Comparison of ENCODE assay signal across 1 cellular context in genomic region chrX:129797251-129797906, GRCh38.
TF ChIP-seq lines count a peak whose summit lies in the region.

No MANE protein-coding gene starts in this region.

TF ChIP-seq in GM12878, 131 proteins besides CTCF, POLR2A, EP300 and RAD21:
- TF ChIP-seq ZBTB4 (CRISPR knock-in tag; IDR thresholded peaks at IDR 0.05) = no peak
- no peak for TF ChIP-seq CREB1 (IDR thresholded peaks at IDR 0.05; ENCODE audit: low read depth)
- no peak for TF ChIP-seq TARDBP (IDR thresholded peaks at IDR 0.05; ENCODE audit: borderline replicate concordance)
- TF ChIP-seq MTA3 (IDR thresholded peaks at IDR 0.05; ENCODE audit: borderline replicate concordance, low read length) = no peak
- peak; percentile 65; the same call in 1 of the 2 replicates for TF ChIP-seq POLR2AphosphoS2 (IDR thresholded peaks at IDR 0.05; ENCODE audit: low read depth, low read length)
- TF ChIP-seq SREBF2 (IDR thresholded peaks at IDR 0.05; ENCODE audit: low read length) = no peak
- TF ChIP-seq POLR2AphosphoS5 (IDR thresholded peaks at IDR 0.05; ENCODE audit: low read length) = peak; percentile 73
- no peak for TF ChIP-seq ZSCAN29 (IDR thresholded peaks at IDR 0.05)
- TF ChIP-seq BHLHE40 (IDR thresholded peaks at IDR 0.05; ENCODE audit: borderline replicate concordance in 1 of 2, low read depth in 2 of 2, low read length in 1 of 2) = no peak
- no peak for TF ChIP-seq PRDM15 (CRISPR knock-in tag; IDR thresholded peaks at IDR 0.05)
- no peak for TF ChIP-seq RELB (IDR thresholded peaks at IDR 0.05; ENCODE audit: low read depth)
- no peak for TF ChIP-seq ZBTB40 (IDR thresholded peaks at IDR 0.05; ENCODE audit: borderline replicate concordance)
- 0 out of 2 replicates have a peak, but pooled peaks have one; percentile 28 for TF ChIP-seq PML (IDR thresholded peaks at IDR 0.05; ENCODE audit: low read length)
- no peak for TF ChIP-seq CUX1 (IDR thresholded peaks at IDR 0.05; ENCODE audit: insufficient replicate concordance, low read depth, low read length)
- no peak for TF ChIP-seq IRF4 (IDR thresholded peaks at IDR 0.05; ENCODE audit: low read depth, low read length)
- TF ChIP-seq SMAD5 (IDR thresholded peaks at IDR 0.05; ENCODE audit: low read depth) = peak; percentile 44; the same call in 1 of the 2 replicates
- no peak for TF ChIP-seq BCLAF1 (IDR thresholded peaks at IDR 0.05)
- peak; percentile 6 for TF ChIP-seq BCL3 (IDR thresholded peaks at IDR 0.05; ENCODE audit: borderline replicate concordance, insufficient read depth, low read depth, low read length, poor library complexity, severe bottlenecking)
- no peak for TF ChIP-seq PAX5 (IDR thresholded peaks at IDR 0.05; ENCODE audit: borderline replicate concordance, low read depth, low read length)
- no peak for TF ChIP-seq SMAD1 (IDR thresholded peaks at IDR 0.05; ENCODE audit: low read depth, partially characterized antibody)
- TF ChIP-seq STAT3 (IDR thresholded peaks at IDR 0.05; ENCODE audit: low read depth, low read length) = no peak
- no peak for TF ChIP-seq E2F4 (IDR thresholded peaks at IDR 0.05; ENCODE audit: low read depth, low read length)
- no peak for TF ChIP-seq RAD51 (IDR thresholded peaks at IDR 0.05)
- no peak for TF ChIP-seq MTA2 (IDR thresholded peaks at IDR 0.05; ENCODE audit: low read depth)
